Comparison of ENCODE assay signal across 10 cellular contexts in genomic region chr14:69479696-69480095, GRCh38. TPM values are rescaled to one million over a fixed set of nuclear protein-coding genes. Genes with fewer than 3 reads are reported as not detected.
"Had no signal": no experiment of that assay in that cellular context is flagged by ENCODE, and none has a peak within 500 bp of the region (broad histone marks: within the 10 kb centered on the region; RNA-seq: fewer than 3 reads in every experiment).

No MANE protein-coding gene starts in this region.

- H3K36me3 ChIP-seq: HAP-1 had no signal

- H3K27ac Mint-ChIP-seq: HFFc6, IgD-negative memory B cell had no signal

- H3K4me3 ChIP-seq: GM23248, HAP-1 had no signal

- H3K9me3 Mint-ChIP-seq: HFFc6, IgD-negative memory B cell had no signal

- H3K4me1 ChIP-seq: HAP-1 had no signal

- H2AFZ ChIP-seq: GM23248 had no signal

- H3K4me3 Mint-ChIP-seq: HFFc6, IgD-negative memory B cell had no signal

- H3K9ac ChIP-seq: GM23248 had no signal

- DNase-seq: GM23248, GOT3, H7, HFFc6 had no signal

- H3K27ac ChIP-seq: GM23248, HL-60 had no signal

- ATAC-seq: HCT116 had no signal

RNA-seq across cellular contexts. Expression of gene PLEKHD1, which starts 4.8 kb away (rescaled TPM):
- total RNA-seq: GM23248, H4, HT1080 had no signal
